10 cellular contexts compared by ENCODE assay signal in genomic region chr11:119335091-119335654, GRCh38. TPM values are rescaled to one million over a fixed set of nuclear protein-coding genes. Genes with fewer than 3 reads are reported as not detected.
DNase-seq lines count a peak whose midpoint lies in the region; ATAC-seq and TF ChIP-seq lines count a peak whose summit lies in the region.
"Had no signal": no experiment of that assay in that cellular context is flagged by ENCODE, and none has a peak within 500 bp of the region (broad histone marks: within the 10 kb centered on the region; RNA-seq: fewer than 3 reads in every experiment).

No MANE protein-coding gene starts in this region.

- WGBS in heart left ventricle, 4 donors, result 48 to 65% (median 59%) methylated on average over 7 to 15 of the region's 15 CpGs
- WGBS in mesodermal cell (ENCODE audit: insufficient coverage in 2 of 2), 2 experiments, result 81 to 85% methylated on average over 15 of the region's 15 CpGs

- H3K27ac ChIP-seq in heart left ventricle (peak overlapping the region in 8 of 12 donors; percentile 50 to 91 (median 85)), breast epithelium (peak overlapping the region; percentile 94 to 95), mesodermal cell (ENCODE audit: low read depth, low read length, severe bottlenecking) (no peak overlapping the region), uterus (peak overlapping the region; percentile 85 to 88)

- intact Hi-C loops in heart left ventricle (cut with DNase I), result loop anchor here in 4 of 10 donors (5.0 to 10.0 kb wide), 4 partner anchors 47 to 230 kb away; partner anchors contain the start of genes ABCG4 (in 1 of the 4), C2CD2L (in 1 of the 4), CBL (in 1 of the 4) and DPAGT1 (in 1 of the 4)
- intact Hi-C loops in left ventricle myocardium superior (cut with micrococcal nuclease), result no loop called here
- intact Hi-C loops in breast epithelium (cut with DNase I; ENCODE audit: low total_unique reads), result no loop called here
- intact Hi-C loops in uterus (cut with DNase I; ENCODE audit: low total_unique reads), result loop anchor here (10.0 kb wide), 1 partner anchor 240 kb away; a partner anchor contains a TSS

- peaks cover 0 to 12% (median 0%) of the 10 kb centered on the region in 9 donors for H3K27me3 ChIP-seq in heart left ventricle
- H3K27me3 ChIP-seq in breast epithelium, result peaks cover 0 to 2% of the 10 kb centered on the region in 2 donors
- H3K27me3 ChIP-seq in uterus, result no peaks in the 10 kb centered on the region
- H3K27me3 ChIP-seq: body of pancreas had no signal

- peak in 2 of 5 donors; percentile 31 to 33 for DNase-seq in heart left ventricle
- no peak for DNase-seq in left ventricle myocardium superior
- DNase-seq in breast epithelium (ENCODE audit: low spot score in 2 of 2), result no peak
- no peak for DNase-seq in uterus
- DNase-seq in Ammon's horn (ENCODE audit: low spot score), result no peak
- no peak for DNase-seq in cerebellar cortex (ENCODE audit: low spot score)
- DNase-seq: NCI-H2029 treated with DMSO at 0.1 percent for 48 hours had no signal

- TF ChIP-seq POLR2A in heart left ventricle (IDR thresholded peaks at IDR 0.05) (no peak), breast epithelium (IDR thresholded peaks at IDR 0.05) (no peak), uterus (IDR thresholded peaks at IDR 0.05) (no peak)

- peak overlapping the region; percentile 76 to 99 (median 86) for H3K4me3 ChIP-seq in heart left ventricle
- peak overlapping the region; percentile 86 to 99 (median 87) for H3K4me3 ChIP-seq in breast epithelium
- peak overlapping the region; percentile 90 for H3K4me3 ChIP-seq in mesodermal cell (ENCODE audit: extremely low read depth, insufficient read depth, low read length, poor library complexity, severe bottlenecking)
- peak overlapping the region; percentile 77 to 93 for H3K4me3 ChIP-seq in uterus

- ATAC-seq in heart left ventricle, result no peak
- ATAC-seq in left ventricle myocardium superior, result no peak
- ATAC-seq in HG02798 (IDR thresholded peaks at IDR 0.05; ENCODE audit: poor library complexity, unreplicated experiment), result no peak

- TF ChIP-seq CTCF in heart left ventricle (IDR thresholded peaks at IDR 0.05) (no peak), breast epithelium (IDR thresholded peaks at IDR 0.05) (no peak), uterus (IDR thresholded peaks at IDR 0.05) (no peak)

- no peaks in the 10 kb centered on the region for H3K9me3 ChIP-seq in heart left ventricle
- H3K9me3 ChIP-seq in breast epithelium, result no peaks in the 10 kb centered on the region
- H3K9me3 ChIP-seq in mesodermal cell (ENCODE audit: control insufficient read depth, low read length), result no peaks in the 10 kb centered on the region
- H3K9me3 ChIP-seq in uterus, result no peaks in the 10 kb centered on the region
- H3K9me3 ChIP-seq: body of pancreas had no signal

- H3K36me3 ChIP-seq in heart left ventricle, result peaks cover 0 to 10% (median 5%) of the 10 kb centered on the region in 9 donors
- no peaks in the 10 kb centered on the region for H3K36me3 ChIP-seq in breast epithelium
- peaks cover 11% of the 10 kb centered on the region for H3K36me3 ChIP-seq in mesodermal cell (ENCODE audit: control insufficient read depth, insufficient read depth, low read length)
- H3K36me3 ChIP-seq in uterus, result no peaks in the 10 kb centered on the region

- H3K4me1 ChIP-seq in heart left ventricle, result peaks cover 7 to 55% (median 38%) of the 10 kb centered on the region in 12 donors
- peaks cover 8 to 15% of the 10 kb centered on the region in 2 donors for H3K4me1 ChIP-seq in breast epithelium
- peaks cover 44% of the 10 kb centered on the region for H3K4me1 ChIP-seq in mesodermal cell (ENCODE audit: control insufficient read depth, insufficient read depth, low read length, poor library complexity, severe bottlenecking)
- peaks cover 0 to 17% of the 10 kb centered on the region in 2 donors for H3K4me1 ChIP-seq in uterus

RNA-seq across cellular contexts. Expression of gene RNF26, which starts 0.8 kb away (rescaled TPM):
- 10 to 100 TPM in 8 of 9 donors, 1 to 10 TPM in 1; 8.1 to 22.4 (median 11.8) TPM for total RNA-seq in heart left ventricle
- polyA plus RNA-seq in heart left ventricle, result 10 to 100 TPM in 1 of 2 donors, 1 to 10 TPM in 1; 6.2 to 17.6 TPM
- total RNA-seq in left ventricle myocardium superior, result 13.2 TPM
- 10 to 100 TPM in 1 of 3 donors, 1 to 10 TPM in 2; 8.8 to 11.2 (median 9.7) TPM for total RNA-seq in breast epithelium
- polyA plus RNA-seq in mesodermal cell (2013, experiment 1 of 2), result 52.6 TPM
- 50.2 TPM for polyA plus RNA-seq in mesodermal cell (2013, experiment 2 of 2)
- total RNA-seq in uterus, result 10 to 100 TPM in 1 of 4 donors, 1 to 10 TPM in 3; 3.3 to 23.1 (median 6.8) TPM

RNA-seq across cellular contexts. Expression of gene C1QTNF5, which starts 5.5 kb away (rescaled TPM):
- total RNA-seq in heart left ventricle, result 10 to 100 TPM; 12.9 to 47.1 (median 19.8) TPM
- polyA plus RNA-seq in heart left ventricle, result 10 to 100 TPM; 20.0 to 23.9 TPM
- 14.4 TPM for total RNA-seq in left ventricle myocardium superior
- total RNA-seq in breast epithelium, result 10 to 100 TPM; 14.3 to 55.0 (median 38.0) TPM
- 18.2 TPM for polyA plus RNA-seq in mesodermal cell (2013, experiment 1 of 2)
- 16.6 TPM for polyA plus RNA-seq in mesodermal cell (2013, experiment 2 of 2)
- total RNA-seq in uterus, result 10 to 100 TPM in 3 of 4 donors, 1 to 10 TPM in 1; 6.5 to 40.2 (median 35.7) TPM

RNA-seq across cellular contexts. Expression of gene MFRP, which starts 11.3 kb away (rescaled TPM):
- total RNA-seq in heart left ventricle (not detected), left ventricle myocardium superior (not detected), breast epithelium (under 1 TPM in 1 of 3 donors, not detected in 2; 0.16 TPM), uterus (under 1 TPM in 2 of 4 donors, not detected in 2; 0.07 to 0.26 TPM)
- polyA plus RNA-seq in heart left ventricle, result under 1 TPM in 1 of 2 donors, not detected in 1; 0.04 TPM
- polyA plus RNA-seq in mesodermal cell (2013, experiment 1 of 2), result not detected
- 0.10 TPM for polyA plus RNA-seq in mesodermal cell (2013, experiment 2 of 2)

RNA-seq across cellular contexts. Expression of gene MCAM, which starts 18.2 kb away (rescaled TPM):
- total RNA-seq in heart left ventricle (100 to 1,000 TPM in 6 of 9 donors, 10 to 100 TPM in 3; 46.7 to 380 (median 110) TPM), left ventricle myocardium superior (44.7 TPM), breast epithelium (1,000 to 10,000 TPM in 1 of 3 donors, 100 to 1,000 TPM in 2; 170 to 1,725 (median 408) TPM), uterus (100 to 1,000 TPM; 228 to 564 (median 354) TPM)
- polyA plus RNA-seq in heart left ventricle, result 100 to 1,000 TPM in 1 of 2 donors, 10 to 100 TPM in 1; 31.9 to 108 TPM
- 143 TPM for polyA plus RNA-seq in mesodermal cell (2013, experiment 1 of 2)
- 121 TPM for polyA plus RNA-seq in mesodermal cell (2013, experiment 2 of 2)

RNA-seq across cellular contexts. Expression of gene USP2, which starts 46.3 kb away (rescaled TPM):
- total RNA-seq in heart left ventricle (100 to 1,000 TPM in 7 of 9 donors, 10 to 100 TPM in 2; 53.7 to 138 (median 108) TPM), left ventricle myocardium superior (173 TPM), breast epithelium (1 to 10 TPM in 2 of 3 donors, under 1 TPM in 1; 0.48 to 3.8 (median 2.0) TPM), uterus (10 to 100 TPM in 1 of 4 donors, 1 to 10 TPM in 1, under 1 TPM in 1, not detected in 1; 0.29 to 28.2 (median 2.1) TPM)
- polyA plus RNA-seq in heart left ventricle, result 10 to 100 TPM; 62.3 to 79.9 TPM
- polyA plus RNA-seq in mesodermal cell (2013, experiment 1 of 2), result 1.8 TPM
- 1.9 TPM for polyA plus RNA-seq in mesodermal cell (2013, experiment 2 of 2)
